ENCODE assay signal across 30 cellular contexts in the genomic region with DNA sequence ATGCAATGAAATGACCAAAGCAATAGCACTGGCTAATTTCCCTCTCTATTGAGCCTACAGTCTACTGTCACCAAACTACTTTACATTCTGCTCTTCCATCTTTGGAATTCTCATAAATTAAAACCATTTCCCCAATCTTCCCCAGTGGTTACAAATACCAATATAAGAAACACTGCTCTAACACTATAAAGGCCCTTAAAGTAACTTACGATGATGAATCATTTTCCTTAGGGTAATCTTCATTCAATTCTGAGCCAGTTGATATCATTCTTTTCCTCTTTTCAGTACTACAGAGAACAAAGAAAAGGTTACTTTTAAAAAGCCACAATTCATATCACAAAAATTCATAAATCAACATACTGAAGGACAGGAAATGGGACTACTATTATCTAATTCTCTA.
"Had no signal": no experiment of that assay in that cellular context is flagged by ENCODE, and none has a peak within 500 bp of the region (broad histone marks: within the 10 kb centered on the region; RNA-seq: fewer than 3 reads in every experiment).

No MANE protein-coding gene starts in this region.

- H3K27ac Mint-ChIP-seq: activated B cell treated with CpG ODN at 0.5 μM for 24 hours; activated CD4-positive, alpha-beta memory T cell treated with anti-CD3 and anti-CD28 coated beads for 36 hours; activated CD4-positive, alpha-beta T cell treated with anti-CD3 and anti-CD28 coated beads, Interleukin-2, amount 10 ng/mL, durations not matched to agents 24 days and 14 days; activated CD8-positive, alpha-beta T cell treated with anti-CD3 and anti-CD28 coated beads for 36 hours; activated naive CD4-positive, alpha-beta T cell treated with anti-CD3 and anti-CD28 coated beads, Interleukin-2, amount 10 ng/mL, durations not matched to agents 7 days and 5 days; activated naive CD4-positive, alpha-beta T cell treated with anti-CD3 and anti-CD28 coated beads, Interleukin-2, amount 50 U/mL, for 24 hours; activated naive CD8-positive, alpha-beta T cell treated with anti-CD3 and anti-CD28 coated beads for 36 hours; activated T-cell treated with anti-CD3 and anti-CD28 coated beads, Interleukin-2, amount 50 U/mL, for 24 hours; activated T-helper 2 cell treated with anti-CD3 and anti-CD28 coated beads, Interferon-gamma antibody, Interleukin-2, Interleukin-4, amounts not matched to agents 10 μg/mL and 5 μg/mL and 100 μg/mL, durations not matched to agents 14 hours and 24 hours and 36 hours; brain; T-helper 1 cell treated with Interleukin-12 subunit alpha and Interleukin-12 subunit beta and Interleukin-4 antibody, amounts not matched to agents 30 μg/mL and 1 μg/mL, for 36 hours; T-helper 2 cell treated with Interferon-gamma antibody and Interleukin-4, amounts not matched to agents 5 μg/mL and 100 μg/mL, for 36 hours had no signal

- DNase-seq: activated B cell treated with CpG ODN at 0.5 μM for 24 hours; activated CD4-positive, alpha-beta memory T cell treated with anti-CD3 and anti-CD28 coated beads for 36 hours; activated CD4-positive, alpha-beta T cell treated with anti-CD3 and anti-CD28 coated beads for 4 hours; activated CD4-positive, alpha-beta T cell treated with anti-CD3 and anti-CD28 coated beads, Interleukin-2, amount 10 ng/mL, durations not matched to agents 24 days and 14 days; activated CD4-positive, alpha-beta T cell treated with anti-CD3 and anti-CD28 coated beads, Interleukin-2, amount 50 U/mL, for 1 hour; activated CD4-positive, alpha-beta T cell treated with anti-CD3 and anti-CD28 coated beads, Interleukin-2, amount 50 U/mL, for 4 hours; activated CD4-positive, CD25-positive, alpha-beta regulatory T cell treated with anti-CD3 and anti-CD28 coated beads, Interleukin-2, amount 50 U/mL, for 72 hours; activated CD8-positive, alpha-beta memory T cell treated with anti-CD3 and anti-CD28 coated beads, Interleukin-2, amount 50 U/mL, for 4 hours; activated CD8-positive, alpha-beta T cell treated with anti-CD3 and anti-CD28 coated beads for 36 hours; activated effector memory CD4-positive, alpha-beta T cell treated with Interleukin-2 at 50 U/mL for 16 hours; activated gamma-delta T cell; activated naive CD4-positive, alpha-beta T cell treated with anti-CD3 and anti-CD28 coated beads, Interleukin-2, amount 10 ng/mL, durations not matched to agents 7 days and 5 days; activated naive CD4-positive, alpha-beta T cell treated with Interleukin-2 at 50 U/mL for 16 hours; activated naive CD8-positive, alpha-beta T cell treated with anti-CD3 and anti-CD28 coated beads for 36 hours; activated T-cell treated with anti-CD3 and anti-CD28 coated beads, Interleukin-2, amount 50 U/mL, for 24 hours; activated T-cell treated with anti-CD3 and anti-CD28 coated beads, Interleukin-2, amount 50 U/mL, for 48 hours; amygdala; anterior cingulate cortex; caudate nucleus; T-helper 1 cell; T-helper 2 cell; T-helper 9 cell had no signal

- ATAC-seq: activated CD8-positive, alpha-beta T cell treated with anti-CD3 and anti-CD28 coated beads for 36 hours had no signal

- H3K9me3 Mint-ChIP-seq: activated B cell treated with CpG ODN at 0.5 μM for 24 hours; activated CD4-positive, alpha-beta memory T cell treated with anti-CD3 and anti-CD28 coated beads for 36 hours; activated CD4-positive, alpha-beta T cell treated with anti-CD3 and anti-CD28 coated beads, Interleukin-2, amount 10 ng/mL, durations not matched to agents 24 days and 14 days; activated CD8-positive, alpha-beta T cell treated with anti-CD3 and anti-CD28 coated beads for 36 hours; activated naive CD4-positive, alpha-beta T cell treated with anti-CD3 and anti-CD28 coated beads, Interleukin-2, amount 10 ng/mL, durations not matched to agents 7 days and 5 days; activated naive CD4-positive, alpha-beta T cell treated with anti-CD3 and anti-CD28 coated beads, Interleukin-2, amount 50 U/mL, for 24 hours; activated naive CD8-positive, alpha-beta T cell treated with anti-CD3 and anti-CD28 coated beads for 36 hours; activated T-cell treated with anti-CD3 and anti-CD28 coated beads, Interleukin-2, amount 50 U/mL, for 24 hours; activated T-helper 2 cell treated with anti-CD3 and anti-CD28 coated beads, Interferon-gamma antibody, Interleukin-2, Interleukin-4, amounts not matched to agents 10 μg/mL and 5 μg/mL and 100 μg/mL, durations not matched to agents 14 hours and 24 hours and 36 hours; brain; T-helper 1 cell treated with Interleukin-12 subunit alpha and Interleukin-12 subunit beta and Interleukin-4 antibody, amounts not matched to agents 30 μg/mL and 1 μg/mL, for 36 hours; T-helper 2 cell treated with Interferon-gamma antibody and Interleukin-4, amounts not matched to agents 5 μg/mL and 100 μg/mL, for 36 hours had no signal

- H3K9me3 ChIP-seq: ascending aorta had no signal

- H3K4me1 ChIP-seq: ascending aorta had no signal

- H3K4me3 ChIP-seq: ascending aorta, cardiac muscle cell had no signal

- H3K4me1 Mint-ChIP-seq: activated naive CD4-positive, alpha-beta T cell treated with anti-CD3 and anti-CD28 coated beads, Interleukin-2, amount 10 ng/mL, durations not matched to agents 7 days and 5 days; activated naive CD4-positive, alpha-beta T cell treated with anti-CD3 and anti-CD28 coated beads, Interleukin-2, amount 50 U/mL, for 24 hours; brain had no signal

- H3K27ac ChIP-seq: ascending aorta, cardiac muscle cell, VCaP had no signal

- H3K27me3 Mint-ChIP-seq: activated B cell treated with CpG ODN at 0.5 μM for 24 hours; activated CD4-positive, alpha-beta memory T cell treated with anti-CD3 and anti-CD28 coated beads for 36 hours; activated CD4-positive, alpha-beta T cell treated with anti-CD3 and anti-CD28 coated beads, Interleukin-2, amount 10 ng/mL, durations not matched to agents 24 days and 14 days; activated CD8-positive, alpha-beta T cell treated with anti-CD3 and anti-CD28 coated beads for 36 hours; activated naive CD4-positive, alpha-beta T cell treated with anti-CD3 and anti-CD28 coated beads, Interleukin-2, amount 10 ng/mL, durations not matched to agents 7 days and 5 days; activated naive CD4-positive, alpha-beta T cell treated with anti-CD3 and anti-CD28 coated beads, Interleukin-2, amount 50 U/mL, for 24 hours; activated naive CD8-positive, alpha-beta T cell treated with anti-CD3 and anti-CD28 coated beads for 36 hours; activated T-cell treated with anti-CD3 and anti-CD28 coated beads, Interleukin-2, amount 50 U/mL, for 24 hours; brain had no signal

- H3K4me3 Mint-ChIP-seq: activated B cell treated with CpG ODN at 0.5 μM for 24 hours; activated CD4-positive, alpha-beta memory T cell treated with anti-CD3 and anti-CD28 coated beads for 36 hours; activated CD4-positive, alpha-beta T cell treated with anti-CD3 and anti-CD28 coated beads, Interleukin-2, amount 10 ng/mL, durations not matched to agents 24 days and 14 days; activated CD8-positive, alpha-beta T cell treated with anti-CD3 and anti-CD28 coated beads for 36 hours; activated naive CD4-positive, alpha-beta T cell treated with anti-CD3 and anti-CD28 coated beads, Interleukin-2, amount 10 ng/mL, durations not matched to agents 7 days and 5 days; activated naive CD4-positive, alpha-beta T cell treated with anti-CD3 and anti-CD28 coated beads, Interleukin-2, amount 50 U/mL, for 24 hours; activated naive CD8-positive, alpha-beta T cell treated with anti-CD3 and anti-CD28 coated beads for 36 hours; activated T-cell treated with anti-CD3 and anti-CD28 coated beads, Interleukin-2, amount 50 U/mL, for 24 hours; brain; T-helper 1 cell treated with Interleukin-12 subunit alpha and Interleukin-12 subunit beta and Interleukin-4 antibody, amounts not matched to agents 30 μg/mL and 1 μg/mL, for 36 hours; T-helper 2 cell treated with Interferon-gamma antibody and Interleukin-4, amounts not matched to agents 5 μg/mL and 100 μg/mL, for 36 hours had no signal

- H3K27me3 ChIP-seq: ascending aorta, cardiac muscle cell had no signal
